ENCODE assay signal across 11 cellular contexts in the genomic region with DNA sequence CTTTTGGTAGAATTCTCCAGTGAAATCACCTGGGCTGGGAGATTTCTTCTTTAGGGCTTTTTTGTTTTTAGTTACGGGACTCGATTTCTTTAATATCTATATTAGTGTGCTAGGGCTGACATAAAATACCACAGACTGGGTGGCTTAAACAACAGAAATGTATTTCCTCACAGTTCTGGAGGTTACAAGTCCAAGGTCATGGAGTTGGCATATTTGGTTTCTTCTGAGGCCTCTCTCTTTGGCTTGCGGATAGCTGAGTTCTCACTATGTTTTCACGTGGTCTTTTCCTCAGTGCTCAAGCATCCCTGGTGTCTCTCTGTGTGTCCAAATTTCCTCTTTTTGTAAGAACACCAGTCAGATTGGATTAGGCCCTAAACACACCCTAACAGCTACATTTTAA.
"Had no signal": no experiment of that assay in that cellular context is flagged by ENCODE, and none has a peak within 500 bp of the region (broad histone marks: within the 10 kb centered on the region; RNA-seq: fewer than 3 reads in every experiment).

No MANE protein-coding gene starts in this region.

- H3K4me3 ChIP-seq: GM23248, GM23338, HAP-1 had no signal

- H3K4me2 ChIP-seq: GM23338 had no signal

- H2AFZ ChIP-seq: GM23248, GM23338 had no signal

- H3K36me3 ChIP-seq: HAP-1 had no signal

- H3K27ac ChIP-seq: GM23248 had no signal

- H3K9ac ChIP-seq: GM23248 had no signal

- FAIRE-seq: H1, H54 had no signal

- H3K4me1 ChIP-seq: HAP-1 had no signal

- ATAC-seq: GM23338, HCT116 had no signal

- DNase-seq: GM23248, GOT3, H7, H9, HCEC 1CT, HFFc6 had no signal

- H3K9me3 ChIP-seq: HAP-1 had no signal
